In the genomic region with DNA sequence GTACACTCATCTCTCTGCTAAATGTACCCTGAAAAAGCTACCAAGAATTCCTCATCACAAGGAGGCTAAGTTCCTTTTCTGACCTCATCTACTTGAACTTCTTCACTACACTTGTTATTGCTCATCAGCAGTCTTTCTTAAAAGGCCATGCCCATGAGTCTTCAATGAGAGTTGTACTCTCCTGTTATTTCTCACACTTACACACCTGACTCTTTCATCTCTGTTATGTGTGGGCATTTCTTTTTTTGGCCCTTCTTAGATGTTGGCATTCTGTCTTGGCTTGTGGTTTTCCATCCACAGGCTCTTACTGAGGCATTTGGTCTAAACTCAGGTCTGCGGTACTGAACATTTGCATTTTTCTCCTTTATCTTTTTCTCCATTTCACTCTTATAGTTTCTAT, we compare ENCODE assay signal across 31 cellular contexts. TPM values are rescaled to one million over a fixed set of nuclear protein-coding genes. Genes with fewer than 3 reads are reported as not detected.
DNase-seq lines count a peak whose midpoint lies in the region; ATAC-seq lines count a peak whose summit lies in the region.
"Had no signal": no experiment of that assay in that cellular context is flagged by ENCODE, and none has a peak within 500 bp of the region (broad histone marks: within the 10 kb centered on the region; RNA-seq: fewer than 3 reads in every experiment).

No MANE protein-coding gene starts in this region.

- no peak overlapping the region for H4K12ac ChIP-seq in trophoblast cell (ENCODE audit: low read depth, low read length)

- H3K9ac ChIP-seq in trophoblast cell (ENCODE audit: low read length), result no peak overlapping the region

- no peak overlapping the region for H2BK5ac ChIP-seq in trophoblast cell (ENCODE audit: low read depth, low read length, poor library complexity)

- no peak overlapping the region for H2BK120ac ChIP-seq in trophoblast cell (ENCODE audit: insufficient read depth, low read length, poor library complexity)

- H3K79me2 ChIP-seq in trophoblast cell (ENCODE audit: control insufficient read depth, insufficient read depth, low read length, poor library complexity), result no peaks in the 10 kb centered on the region

- no peak overlapping the region for H3K27ac ChIP-seq in trophoblast cell (ENCODE audit: low read depth, low read length)
- H3K27ac ChIP-seq: colonic mucosa, epithelial cell of prostate, HL-60, left ventricle myocardium inferior, SJSA1, spleen, tibial nerve had no signal

- H2BK12ac ChIP-seq in trophoblast cell (ENCODE audit: low read length), result no peak overlapping the region

- H3K14ac ChIP-seq in trophoblast cell (ENCODE audit: low read length), result no peak overlapping the region

- H3K4me3 Mint-ChIP-seq in stimulated activated naive CD8-positive, alpha-beta T cell treated with anti-CD3 and anti-CD28 coated beads, Interleukin-15, amount 100 ng/mL, for 72 hours, result no peak overlapping the region
- H3K4me3 Mint-ChIP-seq: activated B cell treated with CpG ODN at 0.5 μM for 24 hours; activated naive CD4-positive, alpha-beta T cell treated with anti-CD3 and anti-CD28 coated beads, Interleukin-2, amount 50 U/mL, for 24 hours; activated T-cell treated with anti-CD3 and anti-CD28 coated beads, Interleukin-2, amount 50 U/mL, for 24 hours; T-cell had no signal

- H3K36me3 ChIP-seq in trophoblast cell (ENCODE audit: control insufficient read depth in 1 of 2, insufficient read depth in 2 of 2, low read length in 2 of 2), result no peaks in the 10 kb centered on the region
- H3K36me3 ChIP-seq: colonic mucosa, left ventricle myocardium inferior, SJSA1, spleen, tibial nerve had no signal

- H3K23ac ChIP-seq in trophoblast cell (ENCODE audit: low read length), result no peak overlapping the region

- H3K4ac ChIP-seq in trophoblast cell (ENCODE audit: low read depth, low read length), result no peak overlapping the region

- H3K9me3 Mint-ChIP-seq in stimulated activated naive CD8-positive, alpha-beta T cell treated with anti-CD3 and anti-CD28 coated beads, Interleukin-15, amount 100 ng/mL, for 72 hours, result peaks cover 0 to 5% of the 10 kb centered on the region in 2 donors
- H3K9me3 Mint-ChIP-seq: activated naive CD4-positive, alpha-beta T cell treated with anti-CD3 and anti-CD28 coated beads, Interleukin-2, amount 50 U/mL, for 24 hours; activated T-cell treated with anti-CD3 and anti-CD28 coated beads, Interleukin-2, amount 50 U/mL, for 24 hours; T-cell had no signal

- no peaks in the 10 kb centered on the region for H3K27me3 ChIP-seq in trophoblast cell (ENCODE audit: insufficient read depth, low read length)
- H3K27me3 ChIP-seq: colonic mucosa, SJSA1, tibial nerve had no signal

- DNase-seq in stimulated activated CD4-positive, alpha-beta T cell treated with anti-CD3 and anti-CD28 coated beads, Interleukin-15, amount 100 ng/mL, for 24 hours, result peak; percentile 20
- DNase-seq in stimulated activated CD4-positive, alpha-beta T cell treated with anti-CD3 and anti-CD28 coated beads, Interleukin-4, amount 100 ng/mL, for 1 hour, result no peak
- peak; percentile 10 to 43 for DNase-seq in stimulated activated naive CD8-positive, alpha-beta T cell treated with anti-CD3 and anti-CD28 coated beads, Interleukin-15, amount 100 ng/mL, for 72 hours
- DNase-seq in trophoblast cell (no peak), NCI-H2196 treated with DMSO at 0.1 percent for 48 hours (lab: John Stamatoyannopoulos, UW; ENCODE audit: unreplicated experiment) (no peak)
- DNase-seq: activated B cell treated with CpG ODN at 0.5 μM for 24 hours; activated T-cell treated with anti-CD3 and anti-CD28 coated beads, Interleukin-2, amount 50 U/mL, for 24 hours; aorta; colonic mucosa; DMS153; effector CD8-positive, alpha-beta T cell; islet precursor cell; left ventricle myocardium inferior; mesendoderm; NCI-H1417 treated with DMSO at 0.1 percent for 48 hours; NCI-H2081 treated with DMSO at 0.1 percent for 48 hours; NCI-H345; NCI-H748 treated with DMSO at 0.1 percent for 48 hours; posterior cingulate gyrus; right cardiac atrium; spleen; T-cell had no signal

- no peak overlapping the region for H2AFZ ChIP-seq in trophoblast cell (ENCODE audit: insufficient read depth, low read length, poor library complexity)

- H3K18ac ChIP-seq in trophoblast cell (ENCODE audit: low read length), result no peak overlapping the region

- peak; percentile 59 for ATAC-seq in GM21360 (IDR thresholded peaks at IDR 0.05; ENCODE audit: unreplicated experiment)
- ATAC-seq in HG03565 (IDR thresholded peaks at IDR 0.05; ENCODE audit: unreplicated experiment), result peak; percentile 65
- peak; percentile 96 for ATAC-seq in stimulated activated naive CD8-positive, alpha-beta T cell treated with anti-CD3 and anti-CD28 coated beads, Interleukin-15, amount 100 ng/mL, for 72 hours
- ATAC-seq: right cardiac atrium, T-cell had no signal

- H2AK5ac ChIP-seq in trophoblast cell (ENCODE audit: low read length), result no peak overlapping the region

- peaks cover 13% of the 10 kb centered on the region for H3K27me3 Mint-ChIP-seq in stimulated activated naive CD8-positive, alpha-beta T cell treated with anti-CD3 and anti-CD28 coated beads, Interleukin-15, amount 100 ng/mL, for 72 hours

- H3K4me3 ChIP-seq in trophoblast cell (ENCODE audit: low read depth, low read length), result no peak overlapping the region
- H3K4me3 ChIP-seq: colonic mucosa, left ventricle myocardium inferior, SJSA1, spleen, tibial nerve had no signal

- H3K27ac Mint-ChIP-seq in stimulated activated naive CD8-positive, alpha-beta T cell treated with anti-CD3 and anti-CD28 coated beads, Interleukin-15, amount 100 ng/mL, for 72 hours, result no peak overlapping the region
- H3K27ac Mint-ChIP-seq: activated B cell treated with CpG ODN at 0.5 μM for 24 hours; activated naive CD4-positive, alpha-beta T cell treated with anti-CD3 and anti-CD28 coated beads, Interleukin-2, amount 50 U/mL, for 24 hours; activated T-cell treated with anti-CD3 and anti-CD28 coated beads, Interleukin-2, amount 50 U/mL, for 24 hours; T-cell had no signal

- H3K4me1 ChIP-seq in trophoblast cell (ENCODE audit: control insufficient read depth in 1 of 2, insufficient read depth in 2 of 2, low read length in 2 of 2), result no peaks in the 10 kb centered on the region
- H3K4me1 ChIP-seq: colonic mucosa, left ventricle myocardium inferior, SJSA1, spleen, tibial nerve had no signal

- H4K91ac ChIP-seq in trophoblast cell (ENCODE audit: low read depth, low read length), result no peak overlapping the region

- H3K79me1 ChIP-seq in trophoblast cell (ENCODE audit: low read length), result no peaks in the 10 kb centered on the region

- no peak overlapping the region for H4K8ac ChIP-seq in trophoblast cell (ENCODE audit: low read depth, low read length)

- no CpG with 5 or more reads among the region's 1 CpG for WGBS in trophoblast cell (ENCODE audit: extremely low coverage, insufficient coverage, insufficient read length)

- H3K9me3 ChIP-seq in trophoblast cell (ENCODE audit: insufficient read depth, low read depth, low read length), result no peaks in the 10 kb centered on the region
- H3K9me3 ChIP-seq: colonic mucosa, left ventricle myocardium inferior, SJSA1, spleen, tibial nerve had no signal

- H3K4me1 Mint-ChIP-seq in stimulated activated naive CD8-positive, alpha-beta T cell treated with anti-CD3 and anti-CD28 coated beads, Interleukin-15, amount 100 ng/mL, for 72 hours, result no peaks in the 10 kb centered on the region
- H3K4me1 Mint-ChIP-seq: activated B cell treated with CpG ODN at 0.5 μM for 24 hours; activated naive CD4-positive, alpha-beta T cell treated with anti-CD3 and anti-CD28 coated beads, Interleukin-2, amount 50 U/mL, for 24 hours; T-cell had no signal

- H3K4me2 ChIP-seq in trophoblast cell (ENCODE audit: low read length), result no peak overlapping the region

RNA-seq across cellular contexts. Expression of gene SLC17A1, which starts 10.7 kb away (rescaled TPM):
- polyA plus RNA-seq in trophoblast cell (2013), result not detected in 2 replicates
- polyA plus RNA-seq: aorta, BJ, H1, right cardiac atrium, spleen had no signal

RNA-seq across cellular contexts. Expression of gene SLC17A3, which starts 31.5 kb away (rescaled TPM):
- polyA plus RNA-seq in trophoblast cell (2013), result not detected in 2 replicates
- polyA plus RNA-seq: aorta, BJ, H1, right cardiac atrium had no signal

Comparison
In these comparisons a context has a peak if more than half of its experiments do, and no peak if none do; other contexts are left out.
1. DNase-seq: peak in stimulated activated CD4-positive, alpha-beta T cell treated with anti-CD3 and anti-CD28 coated beads, Interleukin-15, amount 100 ng/mL, for 24 hours (single experiment) and stimulated activated naive CD8-positive, alpha-beta T cell treated with anti-CD3 and anti-CD28 coated beads, Interleukin-15, amount 100 ng/mL, for 72 hours (2 of 2); none in stimulated activated CD4-positive, alpha-beta T cell treated with anti-CD3 and anti-CD28 coated beads, Interleukin-4, amount 100 ng/mL, for 1 hour (single experiment), trophoblast cell (0 of 2) and NCI-H2196 treated with DMSO at 0.1 percent for 48 hours (single experiment).
2. Peak in every context shown above with its lines, with median percentiles within 50 percentile points of each other: ATAC-seq.